Comparison of ENCODE assay signal across 8 cellular contexts in genomic region chrX:58025979-58026378, GRCh38.
DNase-seq lines count a peak whose midpoint lies in the region; ATAC-seq and TF ChIP-seq lines count a peak whose summit lies in the region.

No MANE protein-coding gene starts in this region.

- no peak overlapping the region for H3K4me3 ChIP-seq in CD4-positive, CD25-positive, alpha-beta regulatory T cell (ENCODE audit: low read depth, low read length)
- H3K4me3 ChIP-seq in left ventricle myocardium inferior: no peak overlapping the region

- H3K27ac ChIP-seq in CD4-positive, CD25-positive, alpha-beta regulatory T cell (ENCODE audit: insufficient read depth, low read length, poor library complexity, severe bottlenecking): no peak overlapping the region
- H3K27ac ChIP-seq in left ventricle myocardium inferior (replicated peaks): no peak overlapping the region

- intact Hi-C loops in left ventricle myocardium inferior (cut with micrococcal nuclease): loop anchor here (10.0 kb wide), 1 partner anchor 201 kb away; no protein-coding TSS in a partner anchor

- no peaks in the 10 kb centered on the region for H3K9me3 Mint-ChIP-seq in CD4-positive, CD25-positive, alpha-beta regulatory T cell

- no peak overlapping the region for H3K4me3 Mint-ChIP-seq in CD4-positive, CD25-positive, alpha-beta regulatory T cell

- peak; percentile 2 to 50 (median 26) for DNase-seq in CD4-positive, CD25-positive, alpha-beta regulatory T cell
- DNase-seq in NCI-H1694 (lab: John Stamatoyannopoulos, UW): peak; percentile 12
- peak; percentile 9 to 12 for DNase-seq in activated CD4-positive, alpha-beta T cell treated with anti-CD3 and anti-CD28 coated beads, Interleukin-2, amount 50 U/mL, for 4 hours
- DNase-seq in left ventricle myocardium inferior: no peak
- peak; percentile 10 for DNase-seq in stimulated activated naive CD8-positive, alpha-beta T cell treated with anti-CD3 and anti-CD28 coated beads, Interleukin-15, Interleukin-2, amounts not matched to agents 100 U/mL and 50 U/mL, for 24 hours
- DNase-seq in NCI-H1048 (lab: John Stamatoyannopoulos, UW): no peak

- peak; percentile 56 for TF ChIP-seq CTCF in left ventricle myocardium inferior (IDR thresholded peaks at IDR 0.05; ENCODE audit: borderline replicate concordance)

- peaks cover 0 to 5% (median 0%) of the 10 kb centered on the region in 4 donors for H3K4me1 Mint-ChIP-seq in CD4-positive, CD25-positive, alpha-beta regulatory T cell

- H3K36me3 ChIP-seq in CD4-positive, CD25-positive, alpha-beta regulatory T cell (ENCODE audit: control insufficient read depth, insufficient read depth, low read length): no peaks in the 10 kb centered on the region
- H3K36me3 ChIP-seq in left ventricle myocardium inferior: no peaks in the 10 kb centered on the region

- no peak for ATAC-seq in CD4-positive, CD25-positive, alpha-beta regulatory T cell (ENCODE audit: low read depth in 2 of 2)
- peak; percentile 66 for ATAC-seq in GM18502 (IDR thresholded peaks at IDR 0.05; ENCODE audit: poor library complexity, unreplicated experiment)
- no peak for ATAC-seq in stimulated activated naive CD8-positive, alpha-beta T cell treated with anti-CD3 and anti-CD28 coated beads, Interleukin-15, Interleukin-2, amounts not matched to agents 100 U/mL and 50 U/mL, for 24 hours
- ATAC-seq in HG03460 (IDR thresholded peaks at IDR 0.05; ENCODE audit: unreplicated experiment): no peak

- no peaks in the 10 kb centered on the region for H3K9me3 ChIP-seq in CD4-positive, CD25-positive, alpha-beta regulatory T cell (ENCODE audit: control insufficient read depth in 2 of 2, low read length in 2 of 2)
- H3K9me3 ChIP-seq in left ventricle myocardium inferior (replicated peaks): no peaks in the 10 kb centered on the region

- no peaks in the 10 kb centered on the region for H3K27me3 Mint-ChIP-seq in CD4-positive, CD25-positive, alpha-beta regulatory T cell

- H3K4me1 ChIP-seq in CD4-positive, CD25-positive, alpha-beta regulatory T cell (ENCODE audit: control insufficient read depth, insufficient read depth, low read length, poor library complexity, severe bottlenecking): no peaks in the 10 kb centered on the region
- H3K4me1 ChIP-seq in left ventricle myocardium inferior: no peaks in the 10 kb centered on the region

- no peaks in the 10 kb centered on the region for H3K27me3 ChIP-seq in CD4-positive, CD25-positive, alpha-beta regulatory T cell (ENCODE audit: control insufficient read depth, insufficient read depth, low read length)
- H3K27me3 ChIP-seq in left ventricle myocardium inferior (ENCODE audit: low read depth): no peaks in the 10 kb centered on the region

- H3K36me3 Mint-ChIP-seq in CD4-positive, CD25-positive, alpha-beta regulatory T cell: no peaks in the 10 kb centered on the region

- no peak overlapping the region for H3K27ac Mint-ChIP-seq in CD4-positive, CD25-positive, alpha-beta regulatory T cell

Comparison
In these comparisons a context has a peak if more than half of its experiments do, and no peak if none do; other contexts are left out.
1. DNase-seq: peak in CD4-positive, CD25-positive, alpha-beta regulatory T cell (3 of 3), NCI-H1694 (single experiment), activated CD4-positive, alpha-beta T cell treated with anti-CD3 and anti-CD28 coated beads, Interleukin-2, amount 50 U/mL, for 4 hours (2 of 2) and stimulated activated naive CD8-positive, alpha-beta T cell treated with anti-CD3 and anti-CD28 coated beads, Interleukin-15, Interleukin-2, amounts not matched to agents 100 U/mL and 50 U/mL, for 24 hours (single experiment); none in left ventricle myocardium inferior (single experiment) and NCI-H1048 (single experiment).